In the genomic region with DNA sequence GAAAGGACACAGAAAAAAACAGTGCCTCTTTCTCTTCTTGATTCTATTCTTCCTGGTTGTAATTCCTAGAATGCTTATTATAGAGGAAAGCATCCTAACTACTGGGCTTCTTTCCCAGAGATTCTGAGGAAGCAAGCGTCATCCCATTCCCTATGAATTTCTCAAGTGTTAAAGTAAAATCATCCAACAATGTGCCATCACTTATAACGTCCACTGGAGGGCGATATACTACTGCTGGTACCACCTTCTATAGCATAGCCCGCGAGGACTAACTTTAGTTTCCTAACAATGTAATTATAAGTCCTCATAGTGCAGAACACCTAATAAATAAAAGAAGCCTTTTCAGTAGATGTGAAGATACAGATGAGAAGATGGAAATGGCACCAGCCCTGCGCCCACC, we compare ENCODE assay signal across 9 cellular contexts. TPM values are rescaled to one million over a fixed set of nuclear protein-coding genes. Genes with fewer than 3 reads are reported as not detected.
A peak's percentile ranks its signal among the peaks of the same experiment; 100 is the strongest.
DNase-seq lines count a peak whose midpoint lies in the region; ATAC-seq, FAIRE-seq and TF ChIP-seq lines count a peak whose summit lies in the region.
"Had no signal": no experiment of that assay in that cellular context is flagged by ENCODE, and none has a peak within 500 bp of the region (broad histone marks: within the 10 kb centered on the region; RNA-seq: fewer than 3 reads in every experiment).

No MANE protein-coding gene starts in this region.

- no peaks in the 10 kb centered on the region for H3K9me3 Mint-ChIP-seq in activated T-cell treated with anti-CD3 and anti-CD28 coated beads, Interleukin-2, amount 50 U/mL, for 24 hours
- H3K9me3 Mint-ChIP-seq: central memory CD8-positive, alpha-beta T cell had no signal

- peak; percentile 43 for FAIRE-seq in islet of Langerhans (lab: Jason Lieb, UNC)

- H3K4me2 ChIP-seq in Karpas-422 (ENCODE audit: low read depth, low read length, poor library complexity, severe bottlenecking) = no peak overlapping the region

- peak; percentile 59 for TF ChIP-seq CTCF in cardiac muscle cell (IDR thresholded peaks at IDR 0.05; ENCODE audit: low read depth, low read length)
- peak; percentile 57 for TF ChIP-seq CTCF in WERI-Rb-1 (IDR thresholded peaks at IDR 0.05; ENCODE audit: low read depth, low read length)

- no peaks in the 10 kb centered on the region for H3K36me3 Mint-ChIP-seq in activated T-cell treated with anti-CD3 and anti-CD28 coated beads, Interleukin-2, amount 50 U/mL, for 24 hours (ENCODE audit: low read depth)

- no peak overlapping the region for H2AFZ ChIP-seq in Karpas-422 (ENCODE audit: low read length)

- H3K27ac Mint-ChIP-seq in activated T-cell treated with anti-CD3 and anti-CD28 coated beads, Interleukin-2, amount 50 U/mL, for 24 hours = no peak overlapping the region

- no peak overlapping the region for H3K27ac ChIP-seq in cardiac muscle cell
- H3K27ac ChIP-seq in Karpas-422 (ENCODE audit: low read length) = no peak overlapping the region
- H3K27ac ChIP-seq in WERI-Rb-1 = no peak overlapping the region

- H3K27me3 ChIP-seq in cardiac muscle cell (no peaks in the 10 kb centered on the region), Karpas-422 (ENCODE audit: low read length) (no peaks in the 10 kb centered on the region), WERI-Rb-1 (ENCODE audit: insufficient read depth, low read depth, severe bottlenecking) (peaks cover 64% of the 10 kb centered on the region)

- ATAC-seq in Right ventricle myocardium superior (ENCODE audit: poor library complexity) (no peak), GM19023 (IDR thresholded peaks at IDR 0.05; ENCODE audit: unreplicated experiment) (no peak), HG03442 (IDR thresholded peaks at IDR 0.05; ENCODE audit: unreplicated experiment) (no peak)

- H3K4me1 Mint-ChIP-seq in activated T-cell treated with anti-CD3 and anti-CD28 coated beads, Interleukin-2, amount 50 U/mL, for 24 hours (ENCODE audit: low read depth) = peaks cover 3% of the 10 kb centered on the region

- H3K4me1 ChIP-seq in cardiac muscle cell (ENCODE audit: low read depth) (no peaks in the 10 kb centered on the region), Karpas-422 (ENCODE audit: low read length) (no peaks in the 10 kb centered on the region)

- H3K4me3 ChIP-seq in cardiac muscle cell (no peak overlapping the region), Karpas-422 (ENCODE audit: low read length) (no peak overlapping the region), WERI-Rb-1 (ENCODE audit: low read depth, low read length) (no peak overlapping the region)

- no peaks in the 10 kb centered on the region for H4K20me1 ChIP-seq in Karpas-422 (ENCODE audit: insufficient read depth, low read depth, low read length)

- H3K9me3 ChIP-seq in cardiac muscle cell (ENCODE audit: low read depth) = no peaks in the 10 kb centered on the region
- H3K9me3 ChIP-seq in Karpas-422 (ENCODE audit: low read length) = no peaks in the 10 kb centered on the region
- no peaks in the 10 kb centered on the region for H3K9me3 ChIP-seq in WERI-Rb-1 (ENCODE audit: severe bottlenecking)

- H3K79me2 ChIP-seq in Karpas-422 (ENCODE audit: low read length) = no peaks in the 10 kb centered on the region

- H3K27me3 Mint-ChIP-seq in activated T-cell treated with anti-CD3 and anti-CD28 coated beads, Interleukin-2, amount 50 U/mL, for 24 hours = peaks cover 76% of the 10 kb centered on the region

- H3K4me3 Mint-ChIP-seq in activated T-cell treated with anti-CD3 and anti-CD28 coated beads, Interleukin-2, amount 50 U/mL, for 24 hours = no peak overlapping the region
- H3K4me3 Mint-ChIP-seq: central memory CD8-positive, alpha-beta T cell had no signal

- H3K9ac ChIP-seq in Karpas-422 (ENCODE audit: low read length) = no peak overlapping the region

- DNase-seq in cardiac muscle cell (ENCODE audit: low read depth in 1 of 2, low spot score in 1 of 2) (peak; percentile 59 to 69), Right ventricle myocardium superior (no peak), Karpas-422 (peak; percentile 77), WERI-Rb-1 (no peak)
- no peak for DNase-seq in activated T-cell treated with anti-CD3 and anti-CD28 coated beads, Interleukin-2, amount 50 U/mL, for 24 hours

- no peaks in the 10 kb centered on the region for H3K9me2 ChIP-seq in Karpas-422 (replicated peaks; ENCODE audit: insufficient read depth, low read length)

- no peaks in the 10 kb centered on the region for H3K36me3 ChIP-seq in cardiac muscle cell
- no peaks in the 10 kb centered on the region for H3K36me3 ChIP-seq in Karpas-422 (ENCODE audit: insufficient read depth, low read length)
- H3K36me3 ChIP-seq in WERI-Rb-1 = no peaks in the 10 kb centered on the region

- intact Hi-C loops in Right ventricle myocardium superior (cut with DNase I) = no loop called here

RNA-seq across cellular contexts. Expression of a gene that starts 4.4 kb away (rescaled TPM):
- total RNA-seq in cardiac muscle cell (4.9 and 6.3 TPM in 2 replicates), Right ventricle myocardium superior (not detected)
- 10.7 and 11.4 TPM in 2 replicates for polyA plus RNA-seq in cardiac muscle cell
- not detected in 2 replicates for total RNA-seq in Karpas-422 (2014; rRNA removed; shearing (Covaris generic); ENCODE audit: low replicate concordance)

Comparison
In these comparisons a context has a peak if more than half of its experiments do, and no peak if none do; other contexts are left out.
1. DNase-seq: peak in cardiac muscle cell (2 of 2) and Karpas-422 (single experiment); none in Right ventricle myocardium superior (single experiment), WERI-Rb-1 (single experiment) and activated T-cell treated with anti-CD3 and anti-CD28 coated beads, Interleukin-2, amount 50 U/mL, for 24 hours (single experiment).